ENCODE assay signal across 7 cellular contexts in genomic region chr2:60818272-60818671, GRCh38.
DNase-seq lines count a peak whose midpoint lies in the region; ATAC-seq and TF ChIP-seq lines count a peak whose summit lies in the region.

No MANE protein-coding gene starts in this region.

- DNase-seq in HFF-Myc (ENCODE audit: extremely low read depth, low read depth) (no peak), fibroblast of mammary gland (ENCODE audit: low read depth) (peak; percentile 25), superior temporal gyrus (ENCODE audit: extremely low spot score) (no peak)
- DNase-seq in activated CD4-positive, alpha-beta T cell treated with anti-CD3 and anti-CD28 coated beads, Interleukin-2, amount 50 U/mL, for 4 hours = peak; percentile 51 to 65
- peak; percentile 51 to 55 for DNase-seq in stimulated activated CD8-positive, alpha-beta memory T cell treated with anti-CD3 and anti-CD28 coated beads, Interleukin-15, amount 100 ng/mL, for 48 hours (ENCODE audit: low read depth in 2 of 2)

- H3K4me3 ChIP-seq in HFF-Myc (replicated peaks; ENCODE audit: low read depth, low read length) (no peak overlapping the region), fibroblast of mammary gland (ENCODE audit: control insufficient read depth, low read depth, low read length) (no peak overlapping the region)

- TF ChIP-seq CTCF in HFF-Myc (IDR thresholded peaks at IDR 0.05; ENCODE audit: low read depth, low read length, missing control alignments) = peak; percentile 8
- peak; percentile 28 for TF ChIP-seq CTCF in fibroblast of mammary gland (conservative IDR thresholded peaks at IDR 0.05; ENCODE audit: control insufficient read depth, insufficient read depth, low read depth, low read length)

- ATAC-seq in HG02981 (IDR thresholded peaks at IDR 0.05; ENCODE audit: unreplicated experiment) (no peak), GM19397 (IDR thresholded peaks at IDR 0.05; ENCODE audit: unreplicated experiment) (no peak)

Comparison
In these comparisons a context has a peak if more than half of its experiments do, and no peak if none do; other contexts are left out.
1. DNase-seq: peak in activated CD4-positive, alpha-beta T cell treated with anti-CD3 and anti-CD28 coated beads, Interleukin-2, amount 50 U/mL, for 4 hours (2 of 2), fibroblast of mammary gland (single experiment) and stimulated activated CD8-positive, alpha-beta memory T cell treated with anti-CD3 and anti-CD28 coated beads, Interleukin-15, amount 100 ng/mL, for 48 hours (2 of 2); none in HFF-Myc (single experiment) and superior temporal gyrus (single experiment).